ENCODE assay signal across 1 cellular context in the genomic region with DNA sequence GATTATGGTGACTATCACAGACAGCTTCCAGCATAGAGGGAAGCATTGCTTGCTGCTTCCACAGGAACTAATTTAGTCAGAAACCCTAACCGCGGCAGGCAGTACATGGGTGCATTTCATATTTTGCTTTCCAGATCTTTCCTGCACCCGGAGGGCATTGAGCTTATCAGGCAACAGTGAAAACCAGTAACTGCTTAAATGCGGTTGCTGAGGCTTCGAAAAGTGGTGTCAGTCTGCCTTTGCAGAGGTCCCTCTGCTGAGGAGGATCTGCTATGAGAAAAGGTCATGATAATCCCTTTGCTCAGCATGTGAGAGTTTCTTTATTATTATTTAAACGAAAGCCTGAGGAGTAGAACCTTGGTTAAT.
TF ChIP-seq lines count a peak whose summit lies in the region.

No MANE protein-coding gene starts in this region.

TF ChIP-seq in liver, 16 proteins besides CTCF, POLR2A, EP300 and RAD21 (continued from another document):
- TF ChIP-seq, protein P1, sequence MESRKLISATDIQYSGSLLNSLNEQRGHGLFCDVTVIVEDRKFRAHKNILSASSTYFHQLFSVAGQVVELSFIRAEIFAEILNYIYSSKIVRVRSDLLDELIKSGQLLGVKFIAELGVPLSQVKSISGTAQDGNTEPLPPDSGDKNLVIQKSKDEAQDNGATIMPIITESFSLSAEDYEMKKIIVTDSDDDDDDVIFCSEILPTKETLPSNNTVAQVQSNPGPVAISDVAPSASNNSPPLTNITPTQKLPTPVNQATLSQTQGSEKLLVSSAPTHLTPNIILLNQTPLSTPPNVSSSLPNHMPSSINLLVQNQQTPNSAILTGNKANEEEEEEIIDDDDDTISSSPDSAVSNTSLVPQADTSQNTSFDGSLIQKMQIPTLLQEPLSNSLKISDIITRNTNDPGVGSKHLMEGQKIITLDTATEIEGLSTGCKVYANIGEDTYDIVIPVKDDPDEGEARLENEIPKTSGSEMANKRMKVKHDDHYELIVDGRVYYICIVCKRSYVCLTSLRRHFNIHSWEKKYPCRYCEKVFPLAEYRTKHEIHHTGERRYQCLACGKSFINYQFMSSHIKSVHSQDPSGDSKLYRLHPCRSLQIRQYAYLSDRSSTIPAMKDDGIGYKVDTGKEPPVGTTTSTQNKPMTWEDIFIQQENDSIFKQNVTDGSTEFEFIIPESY (IDR thresholded peaks at IDR 0.05), result no peak
- no peak for TF ChIP-seq RXRA (IDR thresholded peaks at IDR 0.05)
